In genomic region chr20:19993937-19994667, GRCh38 we compare ENCODE assay signal across 8 cellular contexts. TPM values are rescaled to one million over a fixed set of nuclear protein-coding genes. Genes with fewer than 3 reads are reported as not detected.
A peak's percentile ranks its signal among the peaks of the same experiment; 100 is the strongest.
DNase-seq lines count a peak whose midpoint lies in the region; TF ChIP-seq lines count a peak whose summit lies in the region.

No MANE protein-coding gene starts in this region.

- no peak for TF ChIP-seq CTCF in breast epithelium (IDR thresholded peaks at IDR 0.05)
- TF ChIP-seq CTCF in thyroid gland (IDR thresholded peaks at IDR 0.05): no peak

- DNase-seq in breast epithelium (ENCODE audit: low spot score in 2 of 2) (no peak), kidney tubule cell (ENCODE audit: low spot score) (peak; percentile 91), thyroid gland (no peak), SKM-1 treated with dmso at 0.1 percent for 144 hours (lab: John Stamatoyannopoulos, UW; ENCODE audit: unreplicated experiment) (no peak), SIG-M5 treated with dmso at 0.1 percent for 504 hours (lab: John Stamatoyannopoulos, UW; ENCODE audit: unreplicated experiment) (no peak), NCI-H2107 treated with DMSO at 0.1 percent for 48 hours (lab: John Stamatoyannopoulos, UW; ENCODE audit: unreplicated experiment) (no peak), T-helper 2 cell (no peak)

- no peaks in the 10 kb centered on the region for H3K9me3 ChIP-seq in HUES6 (ENCODE audit: control insufficient read depth, insufficient read depth, low read depth, low read length)
- no peaks in the 10 kb centered on the region for H3K9me3 ChIP-seq in breast epithelium
- H3K9me3 ChIP-seq in thyroid gland: no peaks in the 10 kb centered on the region

- intact Hi-C loops in breast epithelium (cut with DNase I; ENCODE audit: low total_unique reads) (loop anchor here (10.0 kb wide), 1 partner anchor 299 kb away; no protein-coding TSS in a partner anchor), thyroid gland (cut with DNase I) (loop anchor here (10.0 kb wide), 1 partner anchor 109 kb away; no protein-coding TSS in a partner anchor)

- H3K36me3 ChIP-seq in HUES6 (ENCODE audit: control insufficient read depth, insufficient read depth, low read length) (no peaks in the 10 kb centered on the region), breast epithelium (peaks cover 3% of the 10 kb centered on the region), thyroid gland (peaks cover 9 to 17% of the 10 kb centered on the region in 2 donors)

- H3K27me3 ChIP-seq in HUES6 (ENCODE audit: control insufficient read depth, insufficient read depth, low read length) (no peaks in the 10 kb centered on the region), breast epithelium (no peaks in the 10 kb centered on the region), thyroid gland (no peaks in the 10 kb centered on the region)

- H3K27ac ChIP-seq in HUES6 (ENCODE audit: low read depth, low read length) (peak overlapping the region; percentile 6; the same call in 1 of the 2 replicates), breast epithelium (peak overlapping the region; percentile 91 to 92), thyroid gland (peak overlapping the region in 2 of 3 donors; percentile 24 to 48)

- H3K4me3 ChIP-seq in HUES6 (ENCODE audit: low read depth, low read length) (no peak overlapping the region), breast epithelium (peak overlapping the region in 1 of 3 donors; percentile 20), thyroid gland (replicated peaks in 1 of 3) (no peak overlapping the region)

- TF ChIP-seq POLR2A in breast epithelium (IDR thresholded peaks at IDR 0.05) (no peak), thyroid gland (IDR thresholded peaks at IDR 0.05) (no peak)

- H3K4me1 ChIP-seq in HUES6 (ENCODE audit: control insufficient read depth, insufficient read depth, low read length) (peaks cover 38% of the 10 kb centered on the region), breast epithelium (peaks cover 5 to 44% of the 10 kb centered on the region in 2 donors), thyroid gland (peaks cover 14 to 59% of the 10 kb centered on the region in 2 donors)

- WGBS in thyroid gland, 2 donors: 68 to 77% methylated on average over 13 of the region's 13 CpGs

- H3K9ac ChIP-seq in HUES6 (ENCODE audit: low read length): peak overlapping the region; percentile 61

RNA-seq across cellular contexts. Expression of gene NAA20, which starts 23.1 kb away (rescaled TPM):
- total RNA-seq in breast epithelium (10 to 100 TPM; 32.6 to 47.2 (median 44.5) TPM), thyroid gland (10 to 100 TPM; 53.3 to 65.7 (median 64.0) TPM)

RNA-seq across cellular contexts. Expression of gene CRNKL1, which starts 58.2 kb away (rescaled TPM):
- total RNA-seq in breast epithelium (10 to 100 TPM; 18.9 to 41.6 (median 24.6) TPM), thyroid gland (10 to 100 TPM; 23.6 to 35.2 (median 27.2) TPM)

RNA-seq across cellular contexts. Expression of gene CFAP61, which starts 58.2 kb away (rescaled TPM):
- total RNA-seq in breast epithelium (1 to 10 TPM in 1 of 3 donors, under 1 TPM in 2; 0.33 to 2.4 (median 0.59) TPM), thyroid gland (1 to 10 TPM in 2 of 4 donors, under 1 TPM in 2; 0.34 to 1.6 (median 1.1) TPM)

Comparison
In these comparisons a context has a peak if more than half of its experiments do, and no peak if none do; other contexts are left out.
1. H3K27ac ChIP-seq: peak in every context shown above with its lines; median percentile 92 in breast epithelium; 36 in thyroid gland; 6 in HUES6.